In the genomic region with DNA sequence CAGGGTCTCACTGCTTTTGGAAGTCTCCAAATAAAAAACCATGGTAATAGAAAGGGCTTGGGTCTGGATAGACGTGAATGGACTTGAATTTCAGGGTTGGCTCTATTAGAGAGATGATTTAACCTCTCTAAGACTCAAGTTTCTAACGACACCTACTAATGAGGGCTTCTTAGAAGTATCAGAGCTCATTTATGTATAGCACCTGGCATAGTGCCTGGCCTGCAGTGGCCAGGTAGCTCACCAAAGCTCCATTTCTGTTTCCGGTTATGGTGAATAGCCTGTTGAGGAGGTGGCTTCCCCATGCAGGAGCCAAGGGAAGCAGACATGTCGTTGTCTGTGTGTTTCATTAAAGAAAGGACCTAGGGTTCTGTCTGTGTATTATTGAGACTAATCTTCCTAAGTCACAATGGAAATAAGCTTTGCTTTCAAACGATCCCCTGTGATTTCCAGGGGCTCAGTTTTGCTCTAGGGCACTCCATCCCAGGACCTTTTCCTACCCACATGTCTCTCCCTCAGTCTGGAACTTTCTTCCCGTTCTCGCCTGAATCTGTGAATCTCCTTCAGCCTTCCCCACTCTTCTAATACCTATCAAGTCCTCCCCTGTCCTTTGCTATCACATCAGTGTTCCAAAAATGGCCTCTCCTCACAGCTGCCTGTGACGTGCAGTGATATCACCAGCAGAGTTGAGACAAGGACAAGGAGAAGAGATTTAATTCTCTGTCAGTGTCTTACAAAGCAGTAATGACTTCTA, we compare ENCODE assay signal across 10 cellular contexts.
DNase-seq lines count a peak whose midpoint lies in the region; ATAC-seq and TF ChIP-seq lines count a peak whose summit lies in the region.
"Had no signal": no experiment of that assay in that cellular context is flagged by ENCODE, and none has a peak within 500 bp of the region (broad histone marks: within the 10 kb centered on the region; RNA-seq: fewer than 3 reads in every experiment).

No MANE protein-coding gene starts in this region.

- H3K9me2 ChIP-seq in MM.1S (replicated peaks; ENCODE audit: insufficient read depth, low read length), result no peaks in the 10 kb centered on the region

- H2AFZ ChIP-seq in MM.1S (ENCODE audit: low read length), result 0 out of 2 replicates have a peak overlapping the region, but pooled peaks have one; percentile 7

- peak overlapping the region; percentile 34 for H3K4me2 ChIP-seq in MM.1S (ENCODE audit: low read depth, low read length)

- H3K4me1 ChIP-seq in MM.1S (ENCODE audit: low read length) (peaks cover 68% of the 10 kb centered on the region), neutrophil (ENCODE audit: control insufficient read depth in 1 of 2, insufficient read depth in 1 of 2, low read depth in 1 of 2, low read length in 1 of 2) (peaks cover 11 to 12% of the 10 kb centered on the region in 2 experiments)

- no peak overlapping the region for H3K4me3 Mint-ChIP-seq in endothelial cell (ENCODE audit: unreplicated experiment)

- peaks cover 2% of the 10 kb centered on the region for H3K27me3 Mint-ChIP-seq in endothelial cell (ENCODE audit: unreplicated experiment)

- peaks cover 27% of the 10 kb centered on the region for H3K36me3 Mint-ChIP-seq in endothelial cell (ENCODE audit: low read depth, unreplicated experiment)

- H3K4me1 Mint-ChIP-seq in endothelial cell (ENCODE audit: unreplicated experiment), result peaks cover 72% of the 10 kb centered on the region

- DNase-seq in CD1c-positive myeloid dendritic cell (ENCODE audit: extremely low spot score) (peak; percentile 22), MM.1S (no peak), endothelial cell (ENCODE audit: low spot score) (no peak), T-helper 9 cell (no peak), anterior cingulate cortex (lab: John Stamatoyannopoulos, UW) (no peak)
- DNase-seq: DMS53, SIG-M5 had no signal

- H4K20me1 ChIP-seq in MM.1S (ENCODE audit: insufficient read depth, low read length), result no peaks in the 10 kb centered on the region

- no peak for ATAC-seq in HG02588 (IDR thresholded peaks at IDR 0.05; ENCODE audit: unreplicated experiment)
- no peak for ATAC-seq in HG03378 (IDR thresholded peaks at IDR 0.05; ENCODE audit: unreplicated experiment)

- peak overlapping the region; percentile 91 for H3K27ac Mint-ChIP-seq in endothelial cell (ENCODE audit: unreplicated experiment)

- H3K9me3 ChIP-seq in MM.1S (replicated peaks; ENCODE audit: insufficient read depth, low read length) (no peaks in the 10 kb centered on the region), neutrophil (no peaks in the 10 kb centered on the region)

- peaks cover 14% of the 10 kb centered on the region for H3F3A ChIP-seq in MM.1S (ENCODE audit: insufficient read depth, low read length)

- no peak for TF ChIP-seq CTCF in MM.1S (IDR thresholded peaks at IDR 0.05; ENCODE audit: low read length)
- no peak for TF ChIP-seq CTCF in endothelial cell (IDR thresholded peaks at IDR 0.05; ENCODE audit: unreplicated experiment)
- TF ChIP-seq CTCF in neutrophil (IDR thresholded peaks at IDR 0.05), result no peak

- H3K27me3 ChIP-seq in MM.1S (replicated peaks; ENCODE audit: insufficient read depth, low read length), result no peaks in the 10 kb centered on the region
- H3K27me3 ChIP-seq in neutrophil, result no peaks in the 10 kb centered on the region

- no peaks in the 10 kb centered on the region for H3K36me3 ChIP-seq in MM.1S (replicated peaks; ENCODE audit: insufficient read depth, low read length)
- H3K36me3 ChIP-seq in neutrophil, result peaks cover 45% of the 10 kb centered on the region

- H3K4me3 ChIP-seq in MM.1S (ENCODE audit: low read length) (peak overlapping the region; percentile 8; the same call in 1 of the 2 replicates), neutrophil (ENCODE audit: low read depth in 1 of 2, low read length in 1 of 2) (no peak overlapping the region)

- peaks cover 11% of the 10 kb centered on the region for H3K79me2 ChIP-seq in MM.1S (ENCODE audit: low read length)

- H3K9ac ChIP-seq in MM.1S (ENCODE audit: low read length), result peak overlapping the region; percentile 41; the same call in 1 of the 2 replicates

- H3K27ac ChIP-seq in MM.1S (ENCODE audit: low read length), result peak overlapping the region; percentile 80
- H3K27ac ChIP-seq in neutrophil, result peak overlapping the region; percentile 24

- no peaks in the 10 kb centered on the region for H3K9me3 Mint-ChIP-seq in endothelial cell (ENCODE audit: unreplicated experiment)
